Comparison of ENCODE assay signal across 8 cellular contexts in the genomic region with DNA sequence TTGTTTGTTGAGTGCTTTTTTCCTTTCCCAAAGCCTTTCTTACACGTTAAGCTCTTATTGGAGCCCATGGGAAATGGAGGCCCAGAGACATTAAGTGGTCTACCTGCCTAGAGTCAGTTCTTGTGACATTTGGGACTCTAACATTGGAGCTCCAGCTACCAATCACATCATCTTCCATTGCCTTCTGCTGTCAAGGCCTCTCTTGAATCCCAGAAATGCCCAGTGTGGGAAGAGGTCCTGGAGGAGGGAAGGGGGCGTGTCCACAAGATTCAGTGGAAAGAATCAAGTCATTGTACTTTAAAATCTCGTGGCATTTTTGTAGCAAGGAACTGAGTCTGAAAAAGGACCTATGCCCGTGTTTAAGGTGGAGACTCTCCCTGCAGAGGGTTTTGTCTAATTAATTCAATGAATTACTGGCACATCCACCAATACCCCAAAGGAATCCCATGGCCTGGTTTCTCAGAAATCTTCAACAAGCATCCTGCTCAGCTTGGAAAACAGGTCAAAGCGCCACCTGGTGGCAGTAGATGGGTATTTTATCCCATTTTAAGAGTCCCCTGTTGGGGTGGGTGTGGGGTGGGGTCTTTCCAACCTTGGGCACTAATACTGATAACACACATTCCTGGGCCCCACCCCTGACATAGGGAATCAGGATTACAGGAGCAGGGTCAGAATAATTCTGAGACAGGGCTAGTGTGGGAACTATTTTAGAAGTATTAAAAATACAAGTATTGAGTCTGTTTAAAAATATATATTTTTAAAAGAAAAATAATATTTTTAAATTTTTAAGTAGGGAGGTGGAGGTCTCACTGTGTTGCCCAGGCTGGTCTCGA. TPM values are rescaled to one million over a fixed set of nuclear protein-coding genes. Genes with fewer than 3 reads are reported as not detected.
DNase-seq lines count a peak whose midpoint lies in the region; ATAC-seq and TF ChIP-seq lines count a peak whose summit lies in the region.

No MANE protein-coding gene starts in this region.

- H3K27ac Mint-ChIP-seq in GM23338 = peak overlapping the region; percentile 74; the same call in 1 of the 2 replicates

- peaks cover 6% of the 10 kb centered on the region; the same call in 1 of the 3 replicates for H3K4me1 Mint-ChIP-seq in GM23338
- H3K4me1 Mint-ChIP-seq in activated T-cell treated with anti-CD3 and anti-CD28 coated beads, Interleukin-2, amount 50 U/mL, for 4 hours (ENCODE audit: low read depth) = peaks cover 4% of the 10 kb centered on the region

- no peaks in the 10 kb centered on the region for H3K9me3 ChIP-seq in neutrophil
- no peaks in the 10 kb centered on the region for H3K9me3 ChIP-seq in thoracic aorta

- ATAC-seq in GM23338 (peak; percentile 86), thoracic aorta (ENCODE audit: insufficient number of reproducible peaks, low FRiP score, low read depth) (no peak)
- ATAC-seq in activated T-cell treated with anti-CD3 and anti-CD28 coated beads, Interleukin-2, amount 50 U/mL, for 4 hours = peak in 1 of 2 donors; percentile 60

- H3K9me3 Mint-ChIP-seq in GM23338 = peaks cover 11% of the 10 kb centered on the region
- no peaks in the 10 kb centered on the region for H3K9me3 Mint-ChIP-seq in activated T-cell treated with anti-CD3 and anti-CD28 coated beads, Interleukin-2, amount 50 U/mL, for 4 hours

- peaks cover 13% of the 10 kb centered on the region; the same call in 1 of the 2 replicates for H3F3A ChIP-seq in GM23338 (replicated peaks; ENCODE audit: low read depth)

- 0 out of 2 replicates have a peak overlapping the region, but pooled peaks have one; percentile 68 for H3K27ac ChIP-seq in GM23338 (ENCODE audit: low read depth)
- H3K27ac ChIP-seq in neutrophil = no peak overlapping the region
- H3K27ac ChIP-seq in thoracic aorta = no peak overlapping the region

- H3K9me2 ChIP-seq in GM23338 (ENCODE audit: insufficient read depth) = no peaks in the 10 kb centered on the region

- H3K4me3 Mint-ChIP-seq in GM23338 = no peak overlapping the region
- no peak overlapping the region for H3K4me3 Mint-ChIP-seq in activated T-cell treated with anti-CD3 and anti-CD28 coated beads, Interleukin-2, amount 50 U/mL, for 4 hours

- DNase-seq in Ammon's horn (ENCODE audit: low spot score) = peak; percentile 76
- peak; percentile 93 for DNase-seq in GM23338 (ENCODE audit: low spot score)
- peak; percentile 51 for DNase-seq in OCI-M1 (lab: John Stamatoyannopoulos, UW)
- DNase-seq in activated T-cell treated with anti-CD3 and anti-CD28 coated beads, Interleukin-2, amount 50 U/mL, for 4 hours = peak; percentile 56
- DNase-seq in fibroblast of mammary gland (ENCODE audit: low read depth) = peak; percentile 69
- no peak for DNase-seq in thoracic aorta (ENCODE audit: low spot score)
- DNase-seq in HuH-7.5 (ENCODE audit: low spot score) = no peak

- peaks cover 96% of the 10 kb centered on the region for H3K36me3 Mint-ChIP-seq in GM23338 (ENCODE audit: low read depth)
- peaks cover 1% of the 10 kb centered on the region for H3K36me3 Mint-ChIP-seq in activated T-cell treated with anti-CD3 and anti-CD28 coated beads, Interleukin-2, amount 50 U/mL, for 4 hours (ENCODE audit: insufficient read depth)

- TF ChIP-seq CTCF in GM23338 (conservative IDR thresholded peaks at IDR 0.05; ENCODE audit: low read depth in 2 of 2) = peak; percentile 71 to 75
- peak; percentile 69 for TF ChIP-seq CTCF in fibroblast of mammary gland (conservative IDR thresholded peaks at IDR 0.05; ENCODE audit: control insufficient read depth, insufficient read depth, low read depth, low read length)
- peak; percentile 89 for TF ChIP-seq CTCF in neutrophil (IDR thresholded peaks at IDR 0.05)
- TF ChIP-seq CTCF in thoracic aorta (IDR thresholded peaks at IDR 0.05) = peak; percentile 93

- H3K4me1 ChIP-seq in GM23338 (ENCODE audit: insufficient read depth) = no peaks in the 10 kb centered on the region
- H3K4me1 ChIP-seq in neutrophil (ENCODE audit: control insufficient read depth in 1 of 2, insufficient read depth in 1 of 2, low read depth in 1 of 2, low read length in 1 of 2) = no peaks in the 10 kb centered on the region
- H3K4me1 ChIP-seq in thoracic aorta (ENCODE audit: control insufficient read depth in 1 of 2, low read depth in 2 of 2) = no peaks in the 10 kb centered on the region

- H3K27me3 ChIP-seq in GM23338 (ENCODE audit: insufficient read depth) (no peaks in the 10 kb centered on the region), neutrophil (no peaks in the 10 kb centered on the region), thoracic aorta (replicated peaks; ENCODE audit: insufficient read depth) (no peaks in the 10 kb centered on the region)

- H3K4me3 ChIP-seq in GM23338 = no peak overlapping the region
- no peak overlapping the region for H3K4me3 ChIP-seq in fibroblast of mammary gland (ENCODE audit: control insufficient read depth, low read depth, low read length)
- no peak overlapping the region for H3K4me3 ChIP-seq in neutrophil (ENCODE audit: low read depth in 1 of 2, low read length in 1 of 2)
- H3K4me3 ChIP-seq in thoracic aorta = no peak overlapping the region

- 0 out of 2 replicates have a peak, but pooled peaks cover 6% of the 10 kb centered on the region for H3K79me2 ChIP-seq in GM23338 (replicated peaks; ENCODE audit: insufficient read depth)

- peaks cover 30% of the 10 kb centered on the region for H3K36me3 ChIP-seq in GM23338 (ENCODE audit: insufficient read depth)
- no peaks in the 10 kb centered on the region for H3K36me3 ChIP-seq in neutrophil
- H3K36me3 ChIP-seq in thoracic aorta = peaks cover 4% of the 10 kb centered on the region

- H2AFZ ChIP-seq in GM23338 = no peak overlapping the region

- no peak overlapping the region for H3K4me2 ChIP-seq in GM23338

- H4K20me1 ChIP-seq in GM23338 (replicated peaks; ENCODE audit: insufficient read depth) = peaks cover 19% of the 10 kb centered on the region

- H3K27me3 Mint-ChIP-seq in GM23338 (ENCODE audit: insufficient read depth, low read depth, poor library complexity) = peaks cover 10% of the 10 kb centered on the region
- H3K27me3 Mint-ChIP-seq in activated T-cell treated with anti-CD3 and anti-CD28 coated beads, Interleukin-2, amount 50 U/mL, for 4 hours (ENCODE audit: low read depth) = no peaks in the 10 kb centered on the region

TF ChIP-seq in GM23338, 12 proteins besides CTCF, POLR2A, EP300 and RAD21 (continues in another document):
- TF ChIP-seq, protein P1, sequence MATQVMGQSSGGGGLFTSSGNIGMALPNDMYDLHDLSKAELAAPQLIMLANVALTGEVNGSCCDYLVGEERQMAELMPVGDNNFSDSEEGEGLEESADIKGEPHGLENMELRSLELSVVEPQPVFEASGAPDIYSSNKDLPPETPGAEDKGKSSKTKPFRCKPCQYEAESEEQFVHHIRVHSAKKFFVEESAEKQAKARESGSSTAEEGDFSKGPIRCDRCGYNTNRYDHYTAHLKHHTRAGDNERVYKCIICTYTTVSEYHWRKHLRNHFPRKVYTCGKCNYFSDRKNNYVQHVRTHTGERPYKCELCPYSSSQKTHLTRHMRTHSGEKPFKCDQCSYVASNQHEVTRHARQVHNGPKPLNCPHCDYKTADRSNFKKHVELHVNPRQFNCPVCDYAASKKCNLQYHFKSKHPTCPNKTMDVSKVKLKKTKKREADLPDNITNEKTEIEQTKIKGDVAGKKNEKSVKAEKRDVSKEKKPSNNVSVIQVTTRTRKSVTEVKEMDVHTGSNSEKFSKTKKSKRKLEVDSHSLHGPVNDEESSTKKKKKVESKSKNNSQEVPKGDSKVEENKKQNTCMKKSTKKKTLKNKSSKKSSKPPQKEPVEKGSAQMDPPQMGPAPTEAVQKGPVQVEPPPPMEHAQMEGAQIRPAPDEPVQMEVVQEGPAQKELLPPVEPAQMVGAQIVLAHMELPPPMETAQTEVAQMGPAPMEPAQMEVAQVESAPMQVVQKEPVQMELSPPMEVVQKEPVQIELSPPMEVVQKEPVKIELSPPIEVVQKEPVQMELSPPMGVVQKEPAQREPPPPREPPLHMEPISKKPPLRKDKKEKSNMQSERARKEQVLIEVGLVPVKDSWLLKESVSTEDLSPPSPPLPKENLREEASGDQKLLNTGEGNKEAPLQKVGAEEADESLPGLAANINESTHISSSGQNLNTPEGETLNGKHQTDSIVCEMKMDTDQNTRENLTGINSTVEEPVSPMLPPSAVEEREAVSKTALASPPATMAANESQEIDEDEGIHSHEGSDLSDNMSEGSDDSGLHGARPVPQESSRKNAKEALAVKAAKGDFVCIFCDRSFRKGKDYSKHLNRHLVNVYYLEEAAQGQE (IDR thresholded peaks at IDR 0.05; ENCODE audit: unreplicated experiment) = no peak

RNA-seq across cellular contexts. Expression of a gene that starts 24.6 kb away (rescaled TPM):
- total RNA-seq in GM23338 (2014; rRNA removed; shearing (Covaris generic)) = 81.0 and 82.6 TPM in 2 replicates
- 48.5 TPM in 2 replicates for polyA plus RNA-seq in GM23338 (2016; fragmentation: Nextera tagmentation; extraction: Ambion mirVana)
- total RNA-seq in activated T-cell treated with anti-CD3 and anti-CD28 coated beads, Interleukin-2, amount 50 U/mL, for 4 hours = 10 to 100 TPM in 2 of 3 donors, 1 to 10 TPM in 1; 8.8 to 18.1 (median 11.2) TPM
- total RNA-seq in thoracic aorta = 1 to 10 TPM; 5.1 to 6.8 TPM

Comparison
In these comparisons a context has a peak if more than half of its experiments do, and no peak if none do; other contexts are left out.
1. DNase-seq: peak in Ammon's horn (single experiment), GM23338 (single experiment), OCI-M1 (single experiment), activated T-cell treated with anti-CD3 and anti-CD28 coated beads, Interleukin-2, amount 50 U/mL, for 4 hours (single experiment) and fibroblast of mammary gland (single experiment); none in thoracic aorta (single experiment) and HuH-7.5 (single experiment).
2. Peak in every context shown above with its lines, with median percentiles within 50 percentile points of each other: CTCF ChIP-seq.